ENCODE assay signal across 8 cellular contexts in the genomic region with DNA sequence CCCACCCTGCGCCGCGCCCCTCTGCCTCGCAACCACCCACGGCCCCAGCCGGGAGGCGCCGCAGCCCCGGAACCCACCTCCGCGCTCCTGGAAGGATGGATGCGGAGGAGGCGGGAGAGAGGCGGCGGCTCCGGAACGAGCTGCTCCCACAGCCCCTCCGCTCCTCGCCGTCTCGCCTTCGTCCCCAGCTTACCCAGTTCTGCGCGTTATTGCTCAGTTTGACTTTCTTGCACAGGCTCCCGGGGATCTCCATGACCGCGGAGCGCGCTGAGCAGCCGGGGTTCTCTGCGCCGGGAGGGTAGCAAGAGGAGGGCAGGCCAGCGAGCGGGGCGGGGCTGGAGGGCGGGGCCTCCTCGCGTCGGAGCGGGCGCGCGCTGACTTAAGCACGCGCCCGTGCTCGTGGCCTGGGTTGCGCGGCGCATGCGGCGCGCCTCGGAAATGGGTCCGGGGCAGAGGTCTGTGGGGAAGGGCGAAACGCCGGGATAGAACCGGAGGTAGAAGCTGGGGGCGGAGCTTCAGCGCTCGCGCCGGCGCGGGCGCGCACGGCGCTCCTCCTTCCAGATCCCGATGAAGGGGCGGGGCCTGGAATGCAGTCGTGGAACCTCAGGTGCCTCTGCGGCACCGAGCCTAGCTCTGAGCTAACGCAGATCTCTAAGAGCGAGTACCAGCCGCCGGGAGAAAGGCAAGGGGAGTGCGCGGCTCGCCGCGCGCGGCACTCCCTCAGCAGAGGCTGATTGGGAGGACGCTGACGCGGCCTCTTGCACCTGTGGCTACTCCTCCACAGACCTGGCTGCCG. TPM values are rescaled to one million over a fixed set of nuclear protein-coding genes. Genes with fewer than 3 reads are reported as not detected.
DNase-seq lines count a peak whose midpoint lies in the region; ATAC-seq and TF ChIP-seq lines count a peak whose summit lies in the region.

A gene (minus strand): TSS at position 308 of the 796 bp plus-strand sequence. CDS start 55 bp downstream, at position 253.

- peak; percentile 85 for ATAC-seq in GM18517 (IDR thresholded peaks at IDR 0.05; ENCODE audit: unreplicated experiment)
- ATAC-seq in HG03039 (IDR thresholded peaks at IDR 0.05; ENCODE audit: unreplicated experiment): peak; percentile 86

- H3K4me3 ChIP-seq in astrocyte of the cerebellum (ENCODE audit: low read depth, low read length) (peak within 1 kb of the TSS; percentile 93), rectal smooth muscle tissue (ENCODE audit: low read length) (peak within 1 kb of the TSS; percentile 83), vagina (peak within 1 kb of the TSS; percentile 84 to 99)

- H3K27ac ChIP-seq in rectal smooth muscle tissue (ENCODE audit: low read depth, low read length) (peak within 1 kb of the TSS; percentile 89), vagina (peak within 1 kb of the TSS; percentile 81)

- no peak for TF ChIP-seq CTCF in astrocyte of the cerebellum (IDR thresholded peaks at IDR 0.05; ENCODE audit: low read depth, low read length, missing control alignments)
- no peak for TF ChIP-seq CTCF in vagina (IDR thresholded peaks at IDR 0.05)

- H3K36me3 ChIP-seq in rectal smooth muscle tissue (ENCODE audit: control insufficient read depth, insufficient read depth, low read length) (no peaks in the 10 kb centered on the region), vagina (no peaks in the 10 kb centered on the region)

- H3K27me3 ChIP-seq in rectal smooth muscle tissue (ENCODE audit: control insufficient read depth, insufficient read depth, low read length) (no peaks in the 10 kb centered on the region), vagina (no peaks in the 10 kb centered on the region)

- DNase-seq in NCI-H2081 (lab: John Stamatoyannopoulos, UW): peak; percentile 94 to 95
- DNase-seq in T-helper 9 cell: peak; percentile 94
- peak; percentile 91 for DNase-seq in astrocyte of the cerebellum (ENCODE audit: low read depth)
- DNase-seq in hepatic stellate cell (ENCODE audit: low spot score): peak; percentile 94
- DNase-seq in vagina (ENCODE audit: extremely low spot score in 2 of 2): peak in 1 of 2 donors; percentile 97

- in situ Hi-C loops in astrocyte of the cerebellum (cut with HindIII; ENCODE audit: low sequenced_read_pairs): no loop called here

- intact Hi-C loops in vagina (cut with DNase I): no loop called here

- H3K9me3 ChIP-seq in vagina: no peaks in the 10 kb centered on the region

- peak within 1 kb of the TSS; percentile 76 for H3K9ac ChIP-seq in rectal smooth muscle tissue (ENCODE audit: low read length)

- H3K4me1 ChIP-seq in rectal smooth muscle tissue (ENCODE audit: control insufficient read depth, insufficient read depth, low read length) (peaks cover 7% of the 10 kb centered on the region), vagina (peaks cover 31% of the 10 kb centered on the region)

- TF ChIP-seq POLR2A in vagina (IDR thresholded peaks at IDR 0.05): peak in 1 of 2 donors; percentile 68

RNA-seq across cellular contexts. Expression of the gene that starts here (rescaled TPM):
- 27.5 TPM for total RNA-seq in vagina
